Comparison of ENCODE assay signal across 8 cellular contexts in genomic region chr19:44723952-44724319, GRCh38. TPM values are rescaled to one million over a fixed set of nuclear protein-coding genes. Genes with fewer than 3 reads are reported as not detected.
DNase-seq lines count a peak whose midpoint lies in the region; ATAC-seq, FAIRE-seq and TF ChIP-seq lines count a peak whose summit lies in the region.

No MANE protein-coding gene starts in this region.

- no peak for FAIRE-seq in kidney (lab: Jason Lieb, UNC)

- H3K4me3 ChIP-seq in cardiac fibroblast (replicated peaks in 1 of 2; ENCODE audit: low read depth in 2 of 2, low read length in 2 of 2) (no peak overlapping the region), kidney (ENCODE audit: low read length in 2 of 2) (no peak overlapping the region)

- intact Hi-C loops in kidney (cut with DNase I) = no loop called here

- no peaks in the 10 kb centered on the region for H3K9me3 ChIP-seq in kidney (ENCODE audit: control insufficient read depth in 1 of 2, low read length in 2 of 2)

- peaks cover 19 to 21% of the 10 kb centered on the region in 2 donors for H3K4me1 ChIP-seq in kidney (ENCODE audit: control insufficient read depth in 1 of 2, insufficient read depth in 1 of 2, low read depth in 1 of 2, low read length in 2 of 2)

- ATAC-seq in GM19324 (IDR thresholded peaks at IDR 0.05; ENCODE audit: low FRiP score, unreplicated experiment) = no peak

- DNase-seq in DMS114 treated with DMSO at 0.1 percent for 48 hours (lab: John Stamatoyannopoulos, UW; ENCODE audit: unreplicated experiment) (peak; percentile 43), HCEC 1CT (peak; percentile 65), NCI-H2196 treated with DMSO at 0.1 percent for 48 hours (lab: John Stamatoyannopoulos, UW; ENCODE audit: unreplicated experiment) (peak; percentile 60), cardiac fibroblast (ENCODE audit: low read depth in 2 of 2) (peak; percentile 88 to 89), kidney (peak; percentile 91)
- peak; percentile 52 to 63 (median 56) for DNase-seq in activated CD4-positive, CD25-positive, alpha-beta regulatory T cell (lab: John Stamatoyannopoulos, UW)
- DNase-seq in stimulated activated CD4-positive, alpha-beta T cell treated with anti-CD3 and anti-CD28 coated beads, Interleukin-15, amount 100 ng/mL, for 1 hour (ENCODE audit: low read depth in 1 of 2, low spot score in 1 of 2) = peak; percentile 66 to 68

- H3K27ac ChIP-seq in kidney (ENCODE audit: low read depth in 2 of 2, low read length in 2 of 2) = peak overlapping the region in 1 of 2 donors; percentile 48

- no peaks in the 10 kb centered on the region for H3K36me3 ChIP-seq in kidney (ENCODE audit: control insufficient read depth in 1 of 2, insufficient read depth in 2 of 2, low read length in 2 of 2)

- H3K9ac ChIP-seq in kidney (ENCODE audit: low read length in 2 of 2) = peak overlapping the region in 1 of 2 donors; percentile 27

- TF ChIP-seq CTCF in cardiac fibroblast (IDR thresholded peaks at IDR 0.05; ENCODE audit: low read depth, low read length) (peak; percentile 98), kidney (IDR thresholded peaks at IDR 0.05; ENCODE audit: borderline replicate concordance, extremely low read depth, insufficient read depth) (peak; percentile 99)

RNA-seq across cellular contexts. Expression of gene BCL3, which starts 24.6 kb away (rescaled TPM):
- total RNA-seq in kidney = 86.8 TPM
- 23.2 TPM for polyA plus RNA-seq in kidney (ENCODE audit: insufficient read depth, low read depth, low replicate concordance)

RNA-seq across cellular contexts. Expression of gene CEACAM16, which starts 25.0 kb away (rescaled TPM):
- total RNA-seq in kidney = not detected
- not detected for polyA plus RNA-seq in kidney (ENCODE audit: insufficient read depth, low read depth, low replicate concordance)

RNA-seq across cellular contexts. Expression of gene CEACAM19, which starts 52.7 kb away (rescaled TPM):
- total RNA-seq in kidney = 5.1 TPM
- 5.5 TPM for polyA plus RNA-seq in kidney (ENCODE audit: insufficient read depth, low read depth, low replicate concordance)

RNA-seq across cellular contexts. Expression of gene CBLC, which starts 53.8 kb away (rescaled TPM):
- total RNA-seq in kidney = 11.5 TPM
- polyA plus RNA-seq in kidney (ENCODE audit: insufficient read depth, low read depth, low replicate concordance) = 8.2 TPM
